30 cellular contexts compared by ENCODE assay signal in the genomic region with DNA sequence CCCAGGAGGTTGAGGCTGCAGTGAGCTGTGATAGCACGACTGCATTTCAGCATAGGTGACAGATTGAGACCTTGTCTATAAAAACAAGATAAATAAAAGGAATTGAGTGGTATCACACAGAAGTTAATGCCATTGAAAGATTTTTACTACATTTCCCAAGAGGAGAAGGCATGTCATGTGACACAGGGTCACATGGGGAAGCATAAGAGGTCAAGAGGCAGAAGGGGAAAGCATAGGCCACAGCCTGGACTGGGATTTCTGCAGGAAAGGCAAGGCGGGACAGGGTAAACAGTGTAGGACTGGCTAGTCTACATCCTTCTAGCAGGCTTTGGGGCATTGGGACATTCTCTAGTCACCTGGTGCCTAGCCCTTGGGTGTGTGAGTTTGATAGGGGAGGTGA.
"Had no signal": no experiment of that assay in that cellular context is flagged by ENCODE, and none has a peak within 500 bp of the region (broad histone marks: within the 10 kb centered on the region; RNA-seq: fewer than 3 reads in every experiment).

No MANE protein-coding gene starts in this region.

- ATAC-seq: left colon; left lung; natural killer cell; right lobe of liver; stimulated activated naive B cell treated with anti-CD40 and anti-IgM and Interleukin-4, amounts not matched to agents 10 μg/mL and 1 μg/mL and 100 μg/mL, for 72 hours; stimulated activated naive CD8-positive, alpha-beta T cell treated with anti-CD3 and anti-CD28 coated beads, Interleukin-15, Interleukin-2, amounts not matched to agents 100 U/mL and 50 U/mL, for 24 hours had no signal

- FAIRE-seq: kidney had no signal

- H3K27me3 Mint-ChIP-seq: progenitor cell of endocrine pancreas had no signal

- H3K9me3 Mint-ChIP-seq: mesothelial cell of epicardium, natural killer cell, nephron progenitor cell, neural progenitor cell had no signal

- H3K4me1 Mint-ChIP-seq: mesothelial cell of epicardium, natural killer cell, nephron progenitor cell, neural progenitor cell had no signal

- H3K27me3 ChIP-seq: left lung, neural progenitor cell, neutrophil, ovary, right atrium auricular region, right lobe of liver, stomach, suprapubic skin, tibial artery, uterus had no signal

- H2AFZ ChIP-seq: neural progenitor cell had no signal

- H3K36me3 Mint-ChIP-seq: mesothelial cell of epicardium, natural killer cell, neural progenitor cell had no signal

- H3K4me1 ChIP-seq: left lung, lower lobe of right lung, neural progenitor cell, right atrium auricular region, right lobe of liver, stomach, suprapubic skin, tibial artery, uterus had no signal

- DNase-seq: hippocampal formation; kidney; left colon; left lung; lower lobe of right lung; mammary epithelial cell; mesenchymal stem cell; naive B cell; natural killer cell; nephron progenitor cell; occipital lobe; ovary; right lobe of liver; stimulated activated CD4-positive, alpha-beta T cell treated with anti-CD3 and anti-CD28 coated beads, Interleukin-12 subunit alpha, Interleukin-12 subunit beta, amount 100 ng/mL, for 4 hours; stimulated activated CD4-positive, alpha-beta T cell treated with anti-CD3 and anti-CD28 coated beads, Interleukin-15, amount 100 ng/mL, for 24 hours; stimulated activated CD4-positive, alpha-beta T cell treated with anti-CD3 and anti-CD28 coated beads, Interleukin-2, amount 100 ng/mL, for 24 hours; stimulated activated CD4-positive, alpha-beta T cell treated with anti-CD3 and anti-CD28 coated beads, Interleukin-4, amount 100 ng/mL, for 1 hour; stimulated activated naive B cell treated with anti-CD40 and anti-IgM and Interleukin-4, amounts not matched to agents 10 μg/mL and 1 μg/mL and 100 μg/mL, for 72 hours; stimulated activated naive CD8-positive, alpha-beta T cell treated with anti-CD3 and anti-CD28 coated beads, Interleukin-15, Interleukin-2, amounts not matched to agents 100 U/mL and 50 U/mL, for 24 hours; stomach; tibial artery; trophoblast cell; uterus had no signal

- H3K4me2 ChIP-seq: neural progenitor cell had no signal

- H3K36me3 ChIP-seq: left lung, lower lobe of right lung, neural progenitor cell, neutrophil, ovary, right atrium auricular region, right lobe of liver, stomach, suprapubic skin, thoracic aorta, tibial artery, uterus had no signal

- H3K27ac Mint-ChIP-seq: mesothelial cell of epicardium, natural killer cell, nephron progenitor cell, neural progenitor cell, progenitor cell of endocrine pancreas had no signal

- H3K4me3 Mint-ChIP-seq: mesothelial cell of epicardium; naive B cell; natural killer cell; nephron progenitor cell; neural progenitor cell; stimulated activated naive B cell treated with anti-CD40 and anti-IgM and Interleukin-4, amounts not matched to agents 10 μg/mL and 1 μg/mL and 100 μg/mL, for 72 hours had no signal

- H3K27ac ChIP-seq: left lung, lower lobe of right lung, neural progenitor cell, neutrophil, ovary, right atrium auricular region, right lobe of liver, stomach, suprapubic skin, thoracic aorta, tibial artery, uterus had no signal

- H3K4me3 ChIP-seq: left lung, lower lobe of right lung, neural progenitor cell, ovary, right atrium auricular region, right lobe of liver, stomach, suprapubic skin, thoracic aorta, tibial artery, uterus had no signal

- H3K9me3 ChIP-seq: left lung, lower lobe of right lung, neutrophil, ovary, right atrium auricular region, right lobe of liver, stomach, suprapubic skin, thoracic aorta, tibial artery, uterus had no signal

- H3K9ac ChIP-seq: neural progenitor cell had no signal
